1 cellular context compared by ENCODE assay signal in the genomic region with DNA sequence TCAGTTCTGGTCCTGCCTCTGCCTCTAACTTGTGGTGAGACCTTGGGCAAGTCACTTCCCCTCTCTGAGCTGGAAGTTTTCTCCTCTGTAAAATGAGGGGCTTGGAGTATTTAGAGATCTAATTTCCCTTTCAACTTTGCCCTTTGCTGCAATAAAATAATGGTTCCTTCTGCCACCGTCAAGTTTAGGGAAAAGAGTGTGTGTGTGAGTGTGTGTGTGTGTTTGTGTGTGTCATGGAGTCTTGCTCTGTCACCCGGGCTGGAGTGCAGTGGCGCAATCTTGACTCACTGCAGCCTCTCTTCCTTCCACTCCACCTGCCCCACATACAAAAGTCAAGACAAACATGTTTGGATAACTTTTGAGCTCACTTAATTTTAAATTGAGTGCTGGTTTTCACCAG.
TF ChIP-seq lines count a peak whose summit lies in the region.

No MANE protein-coding gene starts in this region.

TF ChIP-seq in K562, 482 proteins besides CTCF, POLR2A, EP300 and RAD21 (continued from another document and continues in another):
- TF ChIP-seq ZZZ3 (IDR thresholded peaks at IDR 0.05) = no peak
- TF ChIP-seq, protein P1, sequence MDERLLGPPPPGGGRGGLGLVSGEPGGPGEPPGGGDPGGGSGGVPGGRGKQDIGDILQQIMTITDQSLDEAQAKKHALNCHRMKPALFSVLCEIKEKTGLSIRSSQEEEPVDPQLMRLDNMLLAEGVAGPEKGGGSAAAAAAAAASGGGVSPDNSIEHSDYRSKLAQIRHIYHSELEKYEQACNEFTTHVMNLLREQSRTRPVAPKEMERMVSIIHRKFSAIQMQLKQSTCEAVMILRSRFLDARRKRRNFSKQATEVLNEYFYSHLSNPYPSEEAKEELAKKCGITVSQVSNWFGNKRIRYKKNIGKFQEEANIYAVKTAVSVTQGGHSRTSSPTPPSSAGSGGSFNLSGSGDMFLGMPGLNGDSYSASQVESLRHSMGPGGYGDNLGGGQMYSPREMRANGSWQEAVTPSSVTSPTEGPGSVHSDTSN (CRISPR knock-in tag; IDR thresholded peaks at IDR 0.05; ENCODE audit: low read depth) = no peak
- TF ChIP-seq, protein P1 (tag; conservative IDR thresholded peaks at IDR 0.05; ENCODE audit: low read depth) = peak; percentile 21; the same call in 1 of the 2 replicates
- TF ChIP-seq HDAC2 (IDR thresholded peaks at IDR 0.05) = peak; percentile 35; the same call in 1 of the 2 replicates
- 0 out of 2 replicates have a peak, but pooled peaks have one; percentile 53 for TF ChIP-seq HDGF (IDR thresholded peaks at IDR 0.05)
- peak; percentile 73; the same call in 1 of the 2 replicates for TF ChIP-seq SPI1 (IDR thresholded peaks at IDR 0.05; ENCODE audit: borderline replicate concordance, low read depth, low read length)
- no peak for TF ChIP-seq NFIX (CRISPR knock-in tag; IDR thresholded peaks at IDR 0.05; ENCODE audit: low read depth)
- TF ChIP-seq POLR2G (IDR thresholded peaks at IDR 0.05; ENCODE audit: low read depth, low read length) = no peak
- TF ChIP-seq, protein P2, sequence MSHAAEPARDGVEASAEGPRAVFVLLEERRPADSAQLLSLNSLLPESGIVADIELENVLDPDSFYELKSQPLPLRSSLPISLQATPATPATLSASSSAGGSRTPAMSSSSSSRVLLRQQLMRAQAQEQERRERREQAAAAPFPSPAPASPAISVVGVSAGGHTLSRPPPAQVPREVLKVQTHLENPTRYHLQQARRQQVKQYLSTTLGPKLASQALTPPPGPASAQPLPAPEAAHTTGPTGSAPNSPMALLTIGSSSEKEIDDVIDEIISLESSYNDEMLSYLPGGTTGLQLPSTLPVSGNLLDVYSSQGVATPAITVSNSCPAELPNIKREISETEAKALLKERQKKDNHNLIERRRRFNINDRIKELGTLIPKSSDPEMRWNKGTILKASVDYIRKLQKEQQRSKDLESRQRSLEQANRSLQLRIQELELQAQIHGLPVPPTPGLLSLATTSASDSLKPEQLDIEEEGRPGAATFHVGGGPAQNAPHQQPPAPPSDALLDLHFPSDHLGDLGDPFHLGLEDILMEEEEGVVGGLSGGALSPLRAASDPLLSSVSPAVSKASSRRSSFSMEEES (CRISPR knock-in tag; IDR thresholded peaks at IDR 0.05) = no peak
- TF ChIP-seq MYC (IDR thresholded peaks at IDR 0.05; ENCODE audit: low read depth, low read length) = 0 out of 2 replicates have a peak, but pooled peaks have one; percentile 22
- TF ChIP-seq MYC (CRISPR knock-in tag; IDR thresholded peaks at IDR 0.05; ENCODE audit: borderline replicate concordance, low read depth) = no peak
- 0 out of 2 replicates have a peak, but pooled peaks have one; percentile 44 for TF ChIP-seq TEAD2 (tag; IDR thresholded peaks at IDR 0.05)
- TF ChIP-seq, protein P3, sequence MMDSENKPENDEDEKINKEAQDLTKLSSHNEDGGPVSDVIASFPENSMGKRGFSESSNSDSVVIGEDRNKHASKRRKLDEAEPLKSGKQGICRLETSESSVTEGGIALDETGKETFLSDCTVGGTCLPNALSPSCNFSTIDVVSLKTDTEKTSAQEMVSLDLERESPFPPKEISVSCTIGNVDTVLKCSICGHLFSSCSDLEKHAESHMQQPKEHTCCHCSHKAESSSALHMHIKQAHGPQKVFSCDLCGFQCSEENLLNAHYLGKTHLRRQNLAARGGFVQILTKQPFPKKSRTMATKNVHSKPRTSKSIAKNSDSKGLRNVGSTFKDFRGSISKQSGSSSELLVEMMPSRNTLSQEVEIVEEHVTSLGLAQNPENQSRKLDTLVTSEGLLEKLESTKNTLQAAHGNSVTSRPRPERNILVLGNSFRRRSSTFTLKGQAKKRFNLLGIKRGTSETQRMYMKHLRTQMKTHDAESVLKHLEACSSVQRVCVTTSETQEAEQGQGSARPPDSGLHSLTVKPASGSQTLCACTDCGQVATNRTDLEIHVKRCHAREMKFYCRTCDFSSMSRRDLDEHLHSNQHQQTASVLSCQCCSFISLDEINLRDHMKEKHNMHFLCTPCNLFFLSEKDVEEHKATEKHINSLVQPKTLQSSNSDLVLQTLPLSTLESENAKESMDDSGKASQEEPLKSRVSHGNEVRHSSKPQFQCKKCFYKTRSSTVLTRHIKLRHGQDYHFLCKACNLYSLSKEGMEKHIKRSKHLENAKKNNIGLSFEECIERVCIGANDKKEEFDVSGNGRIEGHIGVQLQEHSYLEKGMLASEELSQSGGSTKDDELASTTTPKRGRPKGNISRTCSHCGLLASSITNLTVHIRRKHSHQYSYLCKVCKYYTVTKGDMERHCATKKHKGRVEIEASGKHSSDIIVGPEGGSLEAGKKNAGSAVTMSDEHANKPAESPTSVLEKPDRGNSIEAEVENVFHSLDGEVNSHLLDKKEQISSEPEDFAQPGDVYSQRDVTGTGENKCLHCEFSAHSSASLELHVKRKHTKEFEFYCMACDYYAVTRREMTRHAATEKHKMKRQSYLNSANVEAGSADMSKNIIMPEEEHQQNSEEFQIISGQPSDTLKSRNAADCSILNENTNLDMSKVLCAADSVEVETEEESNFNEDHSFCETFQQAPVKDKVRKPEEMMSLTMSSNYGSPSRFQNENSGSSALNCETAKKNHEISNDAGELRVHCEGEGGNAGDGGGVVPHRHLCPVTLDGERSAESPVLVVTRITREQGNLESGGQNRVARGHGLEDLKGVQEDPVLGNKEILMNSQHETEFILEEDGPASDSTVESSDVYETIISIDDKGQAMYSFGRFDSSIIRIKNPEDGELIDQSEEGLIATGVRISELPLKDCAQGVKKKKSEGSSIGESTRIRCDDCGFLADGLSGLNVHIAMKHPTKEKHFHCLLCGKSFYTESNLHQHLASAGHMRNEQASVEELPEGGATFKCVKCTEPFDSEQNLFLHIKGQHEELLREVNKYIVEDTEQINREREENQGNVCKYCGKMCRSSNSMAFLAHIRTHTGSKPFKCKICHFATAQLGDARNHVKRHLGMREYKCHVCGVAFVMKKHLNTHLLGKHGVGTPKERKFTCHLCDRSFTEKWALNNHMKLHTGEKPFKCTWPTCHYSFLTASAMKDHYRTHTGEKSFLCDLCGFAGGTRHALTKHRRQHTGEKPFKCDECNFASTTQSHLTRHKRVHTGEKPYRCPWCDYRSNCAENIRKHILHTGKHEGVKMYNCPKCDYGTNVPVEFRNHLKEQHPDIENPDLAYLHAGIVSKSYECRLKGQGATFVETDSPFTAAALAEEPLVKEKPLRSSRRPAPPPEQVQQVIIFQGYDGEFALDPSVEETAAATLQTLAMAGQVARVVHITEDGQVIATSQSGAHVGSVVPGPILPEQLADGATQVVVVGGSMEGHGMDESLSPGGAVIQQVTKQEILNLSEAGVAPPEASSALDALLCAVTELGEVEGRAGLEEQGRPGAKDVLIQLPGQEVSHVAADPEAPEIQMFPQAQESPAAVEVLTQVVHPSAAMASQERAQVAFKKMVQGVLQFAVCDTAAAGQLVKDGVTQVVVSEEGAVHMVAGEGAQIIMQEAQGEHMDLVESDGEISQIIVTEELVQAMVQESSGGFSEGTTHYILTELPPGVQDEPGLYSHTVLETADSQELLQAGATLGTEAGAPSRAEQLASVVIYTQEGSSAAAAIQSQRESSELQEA (IDR thresholded peaks at IDR 0.05; ENCODE audit: low read depth) = no peak
- TF ChIP-seq YBX1 (IDR thresholded peaks at IDR 0.05) = no peak
- TF ChIP-seq IRF9 (tag; IDR thresholded peaks at IDR 0.05) = peak; percentile 69
- no peak for TF ChIP-seq PCBP2 (IDR thresholded peaks at IDR 0.05; ENCODE audit: low read depth, low read length, poor library complexity, severe bottlenecking)
- 0 out of 2 replicates have a peak, but pooled peaks have one; percentile 15 for TF ChIP-seq SMAD4 (CRISPR knock-in tag; conservative IDR thresholded peaks at IDR 0.05)
- no peak for TF ChIP-seq GTF2A2 (tag; IDR thresholded peaks at IDR 0.05)
- TF ChIP-seq ESRRA (IDR thresholded peaks at IDR 0.05; ENCODE audit: borderline replicate concordance, low read depth) = no peak
- no peak for TF ChIP-seq MCM3 (IDR thresholded peaks at IDR 0.05)
- no peak for TF ChIP-seq IRF1 (CRISPR knock-in tag; IDR thresholded peaks at IDR 0.05; ENCODE audit: borderline replicate concordance)
- no peak for TF ChIP-seq KDM5B (IDR thresholded peaks at IDR 0.05; ENCODE audit: insufficient replicate concordance, low read depth, low read length)
- TF ChIP-seq JUND (IDR thresholded peaks at IDR 0.05; ENCODE audit: borderline replicate concordance, low read depth, low read length) = 0 out of 2 replicates have a peak, but pooled peaks have one; percentile 9
- TF ChIP-seq JUND (tag; IDR thresholded peaks at IDR 0.05; ENCODE audit: borderline replicate concordance, low read depth, low read length) = no peak; the same call in 2 of the 3 replicates
- TF ChIP-seq SUPT5H (IDR thresholded peaks at IDR 0.05) = no peak
- TF ChIP-seq FOXJ3 (CRISPR knock-in tag; IDR thresholded peaks at IDR 0.05) = no peak
- TF ChIP-seq NFXL1 (CRISPR knock-in tag; IDR thresholded peaks at IDR 0.05) = no peak
- no peak for TF ChIP-seq RBM39 (optimal IDR thresholded peaks at IDR 0.05; ENCODE audit: low read depth, low read length)
- TF ChIP-seq MAFG (tag; conservative IDR thresholded peaks at IDR 0.05) = peak; percentile 27; the same call in 1 of the 2 replicates
- no peak for TF ChIP-seq ILF3 (IDR thresholded peaks at IDR 0.05; ENCODE audit: borderline replicate concordance)
- no peak for TF ChIP-seq NR2C2 (CRISPR knock-in tag; IDR thresholded peaks at IDR 0.05)
- peak; percentile 67; the same call in 1 of the 2 replicates for TF ChIP-seq NR2C2 (tag; IDR thresholded peaks at IDR 0.05)
- TF ChIP-seq, protein P4, sequence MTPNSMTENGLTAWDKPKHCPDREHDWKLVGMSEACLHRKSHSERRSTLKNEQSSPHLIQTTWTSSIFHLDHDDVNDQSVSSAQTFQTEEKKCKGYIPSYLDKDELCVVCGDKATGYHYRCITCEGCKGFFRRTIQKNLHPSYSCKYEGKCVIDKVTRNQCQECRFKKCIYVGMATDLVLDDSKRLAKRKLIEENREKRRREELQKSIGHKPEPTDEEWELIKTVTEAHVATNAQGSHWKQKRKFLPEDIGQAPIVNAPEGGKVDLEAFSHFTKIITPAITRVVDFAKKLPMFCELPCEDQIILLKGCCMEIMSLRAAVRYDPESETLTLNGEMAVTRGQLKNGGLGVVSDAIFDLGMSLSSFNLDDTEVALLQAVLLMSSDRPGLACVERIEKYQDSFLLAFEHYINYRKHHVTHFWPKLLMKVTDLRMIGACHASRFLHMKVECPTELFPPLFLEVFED (CRISPR knock-in tag; conservative IDR thresholded peaks at IDR 0.05) = peak; percentile 42; the same call in 1 of the 2 replicates
- TF ChIP-seq ZSCAN32 (CRISPR knock-in tag; IDR thresholded peaks at IDR 0.05) = no peak
- no peak for TF ChIP-seq ATF7 (IDR thresholded peaks at IDR 0.05)
- peak; percentile 43; the same call in 1 of the 2 replicates for TF ChIP-seq DMBX1 (CRISPR knock-in tag; IDR thresholded peaks at IDR 0.05; ENCODE audit: borderline replicate concordance)
- TF ChIP-seq ZNF408 (CRISPR knock-in tag; IDR thresholded peaks at IDR 0.05; ENCODE audit: low read depth) = no peak
- TF ChIP-seq, protein P5, sequence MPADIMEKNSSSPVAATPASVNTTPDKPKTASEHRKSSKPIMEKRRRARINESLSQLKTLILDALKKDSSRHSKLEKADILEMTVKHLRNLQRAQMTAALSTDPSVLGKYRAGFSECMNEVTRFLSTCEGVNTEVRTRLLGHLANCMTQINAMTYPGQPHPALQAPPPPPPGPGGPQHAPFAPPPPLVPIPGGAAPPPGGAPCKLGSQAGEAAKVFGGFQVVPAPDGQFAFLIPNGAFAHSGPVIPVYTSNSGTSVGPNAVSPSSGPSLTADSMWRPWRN (IDR thresholded peaks at IDR 0.05; ENCODE audit: low read depth) = no peak
- TF ChIP-seq CTBP1 (IDR thresholded peaks at IDR 0.05; ENCODE audit: borderline replicate concordance) = no peak
- no peak for TF ChIP-seq IFI16 (CRISPR knock-in tag; IDR thresholded peaks at IDR 0.05)
- TF ChIP-seq TBP (optimal IDR thresholded peaks at IDR 0.05; ENCODE audit: low read depth, low read length) = no peak
- TF ChIP-seq, protein P6, sequence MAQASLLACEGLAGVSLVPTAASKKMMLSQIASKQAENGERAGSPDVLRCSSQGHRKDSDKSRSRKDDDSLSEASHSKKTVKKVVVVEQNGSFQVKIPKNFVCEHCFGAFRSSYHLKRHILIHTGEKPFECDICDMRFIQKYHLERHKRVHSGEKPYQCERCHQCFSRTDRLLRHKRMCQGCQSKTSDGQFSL (CRISPR knock-in tag; IDR thresholded peaks at IDR 0.05) = no peak
- TF ChIP-seq, protein P6 (tag; IDR thresholded peaks at IDR 0.05) = no peak
- TF ChIP-seq SP1 (CRISPR knock-in tag; IDR thresholded peaks at IDR 0.05) = no peak
- TF ChIP-seq ZNF24 (IDR thresholded peaks at IDR 0.05) = 0 out of 2 replicates have a peak, but pooled peaks have one; percentile 10
- no peak for TF ChIP-seq FOXO4 (CRISPR knock-in tag; IDR thresholded peaks at IDR 0.05)
- no peak for TF ChIP-seq ZNF384 (IDR thresholded peaks at IDR 0.05; ENCODE audit: low read depth, low read length)
